10 cellular contexts compared by ENCODE assay signal in genomic region chrX:65671966-65672365, GRCh38. TPM values are rescaled to one million over a fixed set of nuclear protein-coding genes. Genes with fewer than 3 reads are reported as not detected.
DNase-seq lines count a peak whose midpoint lies in the region; ATAC-seq and TF ChIP-seq lines count a peak whose summit lies in the region.
"Had no signal": no experiment of that assay in that cellular context is flagged by ENCODE, and none has a peak within 500 bp of the region (broad histone marks: within the 10 kb centered on the region; RNA-seq: fewer than 3 reads in every experiment).

No MANE protein-coding gene starts in this region.

- intact Hi-C loops in activated CD4-positive, alpha-beta T cell treated with anti-CD3 and anti-CD28 coated beads for 36 hours (cut with DNase I, micrococcal nuclease), result loop anchor here (2.0 to 5.0 kb wide), 5 partner anchors 15 to 70 kb away; no protein-coding TSS in a partner anchor

- H3K36me3 ChIP-seq in gastroesophageal sphincter (no peaks in the 10 kb centered on the region), subcutaneous abdominal adipose tissue (ENCODE audit: control insufficient read depth in 5 of 5, insufficient read depth in 5 of 5, low read length in 5 of 5) (peaks cover 0 to 3% (median 0%) of the 10 kb centered on the region in 5 donors)
- H3K36me3 ChIP-seq: adrenal gland had no signal

- H3K4me3 ChIP-seq in gastroesophageal sphincter (peak overlapping the region in 1 of 2 donors; percentile 16), subcutaneous abdominal adipose tissue (ENCODE audit: low read depth in 1 of 5, low read length in 5 of 5) (peak overlapping the region in 4 of 5 donors; percentile 25 to 47 (median 38))

- H3K27me3 Mint-ChIP-seq in activated CD4-positive, alpha-beta T cell treated with anti-CD3 and anti-CD28 coated beads for 36 hours, result no peaks in the 10 kb centered on the region
- H3K27me3 Mint-ChIP-seq in activated CD4-positive, alpha-beta memory T cell treated with anti-CD3 and anti-CD28 coated beads, Interleukin-2, amount 10 ng/mL, durations not matched to agents 7 days and 5 days, result no peaks in the 10 kb centered on the region
- H3K27me3 Mint-ChIP-seq: progenitor cell of endocrine pancreas had no signal

- peak overlapping the region in 3 of 5 donors; percentile 4 to 36 (median 14) for H3K9ac ChIP-seq in subcutaneous abdominal adipose tissue (ENCODE audit: low read length in 5 of 5)

- no peaks in the 10 kb centered on the region for H3K9me3 Mint-ChIP-seq in activated CD4-positive, alpha-beta T cell treated with anti-CD3 and anti-CD28 coated beads for 36 hours (ENCODE audit: low read depth)
- no peaks in the 10 kb centered on the region for H3K9me3 Mint-ChIP-seq in activated CD4-positive, alpha-beta memory T cell treated with anti-CD3 and anti-CD28 coated beads, Interleukin-2, amount 10 ng/mL, durations not matched to agents 7 days and 5 days

- no peak for TF ChIP-seq CTCF in gastroesophageal sphincter (IDR thresholded peaks at IDR 0.05)

- H3K4me3 Mint-ChIP-seq in activated CD4-positive, alpha-beta T cell treated with anti-CD3 and anti-CD28 coated beads for 36 hours, result peak overlapping the region; percentile 91
- peak overlapping the region; percentile 91 for H3K4me3 Mint-ChIP-seq in activated CD4-positive, alpha-beta memory T cell treated with anti-CD3 and anti-CD28 coated beads, Interleukin-2, amount 10 ng/mL, durations not matched to agents 7 days and 5 days

- H3K36me3 Mint-ChIP-seq in activated CD4-positive, alpha-beta T cell treated with anti-CD3 and anti-CD28 coated beads for 36 hours (ENCODE audit: low read depth), result peaks cover 76% of the 10 kb centered on the region
- peaks cover 83% of the 10 kb centered on the region for H3K36me3 Mint-ChIP-seq in activated CD4-positive, alpha-beta memory T cell treated with anti-CD3 and anti-CD28 coated beads, Interleukin-2, amount 10 ng/mL, durations not matched to agents 7 days and 5 days (ENCODE audit: low read depth)

- peak overlapping the region; percentile 99 for H3K27ac Mint-ChIP-seq in activated CD4-positive, alpha-beta T cell treated with anti-CD3 and anti-CD28 coated beads for 36 hours
- peak overlapping the region; percentile 80 for H3K27ac Mint-ChIP-seq in activated CD4-positive, alpha-beta memory T cell treated with anti-CD3 and anti-CD28 coated beads, Interleukin-2, amount 10 ng/mL, durations not matched to agents 7 days and 5 days
- H3K27ac Mint-ChIP-seq: progenitor cell of endocrine pancreas had no signal

- no peaks in the 10 kb centered on the region for H3K27me3 ChIP-seq in gastroesophageal sphincter
- H3K27me3 ChIP-seq in subcutaneous abdominal adipose tissue (ENCODE audit: control insufficient read depth in 5 of 5, insufficient read depth in 4 of 5, low read length in 5 of 5), result peaks cover 0 to 6% (median 0%) of the 10 kb centered on the region in 5 donors
- H3K27me3 ChIP-seq: adrenal gland had no signal

- POLR2A ChIA-PET in activated CD4-positive, alpha-beta T cell treated with anti-CD3 and anti-CD28 coated beads for 36 hours (lab: Charles Lee), result interaction anchor here (0.9 to 1.6 kb wide), 2 partner anchors 15 to 35 kb away, joined by 3 read pairs; no protein-coding TSS in a partner anchor
- POLR2A ChIA-PET in activated CD4-positive, alpha-beta memory T cell treated with anti-CD3 and anti-CD28 coated beads, Interleukin-2, amount 10 ng/mL, durations not matched to agents 7 days and 5 days (lab: Charles Lee), result interaction anchor here (1.1 to 6.2 kb wide), 6 partner anchors 9 to 74 kb away, joined by 3 to 69 read pairs (median 14); no protein-coding TSS in a partner anchor

- TF ChIP-seq POLR2A in gastroesophageal sphincter (IDR thresholded peaks at IDR 0.05), result no peak

- H3K9me3 ChIP-seq in gastroesophageal sphincter, result no peaks in the 10 kb centered on the region
- no peaks in the 10 kb centered on the region for H3K9me3 ChIP-seq in subcutaneous abdominal adipose tissue (ENCODE audit: control insufficient read depth in 5 of 5, low read length in 5 of 5)
- H3K9me3 ChIP-seq: adrenal gland had no signal

- CTCF ChIA-PET in activated CD4-positive, alpha-beta T cell treated with anti-CD3 and anti-CD28 coated beads for 36 hours (lab: Charles Lee), result interaction anchor here (1.0 to 2.3 kb wide), 5 partner anchors 14 to 314 kb away, joined by 3 to 15 read pairs (median 3); no protein-coding TSS in a partner anchor
- CTCF ChIA-PET in activated CD4-positive, alpha-beta memory T cell treated with anti-CD3 and anti-CD28 coated beads, Interleukin-2, amount 10 ng/mL, durations not matched to agents 7 days and 5 days (lab: Charles Lee), result interaction anchor here (0.8 to 1.8 kb wide), 2 partner anchors 73 to 76 kb away, joined by 4 read pairs; no protein-coding TSS in a partner anchor

- no peak for DNase-seq in activated CD4-positive, alpha-beta T cell treated with anti-CD3 and anti-CD28 coated beads for 36 hours
- DNase-seq in activated CD4-positive, alpha-beta T cell treated with anti-CD3 and anti-CD28 coated beads for 4 hours, result no peak
- no peak for DNase-seq in activated CD4-positive, alpha-beta memory T cell treated with anti-CD3 and anti-CD28 coated beads, Interleukin-2, amount 10 ng/mL, durations not matched to agents 7 days and 5 days
- no peak for DNase-seq in NCI-H2081 (lab: John Stamatoyannopoulos, UW)
- DNase-seq: adrenal gland had no signal

- H3K27ac ChIP-seq in gastroesophageal sphincter, result peak overlapping the region; percentile 59 to 95 (median 70)
- peak overlapping the region; percentile 93 for H3K27ac ChIP-seq in subcutaneous abdominal adipose tissue (ENCODE audit: low read depth, low read length)

- H3K4me1 ChIP-seq in gastroesophageal sphincter (peaks cover 15 to 81% (median 27%) of the 10 kb centered on the region in 3 donors), subcutaneous abdominal adipose tissue (ENCODE audit: control insufficient read depth in 5 of 5, insufficient read depth in 5 of 5, low read length in 5 of 5) (peaks cover 4 to 72% (median 49%) of the 10 kb centered on the region in 5 donors)

- ATAC-seq in activated CD4-positive, alpha-beta T cell treated with anti-CD3 and anti-CD28 coated beads for 36 hours, result no peak
- no peak for ATAC-seq in gastroesophageal sphincter
- no peak for ATAC-seq in HG02588 (IDR thresholded peaks at IDR 0.05; ENCODE audit: unreplicated experiment)
- ATAC-seq in HG03045 (IDR thresholded peaks at IDR 0.05; ENCODE audit: unreplicated experiment), result no peak

- no peak for TF ChIP-seq EP300 in gastroesophageal sphincter (IDR thresholded peaks at IDR 0.05)

- peaks cover 52% of the 10 kb centered on the region for H3K4me1 Mint-ChIP-seq in activated CD4-positive, alpha-beta T cell treated with anti-CD3 and anti-CD28 coated beads for 36 hours
- H3K4me1 Mint-ChIP-seq in activated CD4-positive, alpha-beta memory T cell treated with anti-CD3 and anti-CD28 coated beads, Interleukin-2, amount 10 ng/mL, durations not matched to agents 7 days and 5 days, result peaks cover 55% of the 10 kb centered on the region

- WGBS in gastroesophageal sphincter (ENCODE audit: low coverage in 1 of 2), 2 donors, result 0 to 11% methylated on average over 1 of the region's 1 CpG

RNA-seq across cellular contexts. Expression of gene MSN, which starts 4.5 kb away (rescaled TPM):
- total RNA-seq in activated CD4-positive, alpha-beta T cell treated with anti-CD3 and anti-CD28 coated beads for 36 hours, result 100 to 1,000 TPM; 476 to 609 TPM
- 100 to 1,000 TPM; 632 to 637 TPM for total RNA-seq in activated CD4-positive, alpha-beta memory T cell treated with anti-CD3 and anti-CD28 coated beads, Interleukin-2, amount 10 ng/mL, durations not matched to agents 7 days and 5 days
- 100 to 1,000 TPM; 191 to 355 (median 269) TPM for total RNA-seq in gastroesophageal sphincter
